ENCODE assay signal across 1 cellular context in genomic region chr7:99622596-99622995, GRCh38.
TF ChIP-seq lines count a peak whose summit lies in the region.

No MANE protein-coding gene starts in this region.

TF ChIP-seq in HepG2, 621 proteins besides CTCF, POLR2A, EP300 and RAD21:
- no peak for TF ChIP-seq CHD4 (IDR thresholded peaks at IDR 0.05; ENCODE audit: borderline replicate concordance, low read length)
- TF ChIP-seq STAG1 (CRISPR knock-in tag; IDR thresholded peaks at IDR 0.05) = peak; percentile 18; the same call in 1 of the 2 replicates
TF ChIP-seq in HepG2: peak in this region for 1.
